ENCODE assay signal across 25 cellular contexts in genomic region chr15:20295238-20295811, GRCh38.
DNase-seq lines count a peak whose midpoint lies in the region; ATAC-seq and TF ChIP-seq lines count a peak whose summit lies in the region.
"Had no signal": no experiment of that assay in that cellular context is flagged by ENCODE, and none has a peak within 500 bp of the region (broad histone marks: within the 10 kb centered on the region; RNA-seq: fewer than 3 reads in every experiment).

No MANE protein-coding gene starts in this region.

- H3K36me3 Mint-ChIP-seq in natural killer cell (no peaks in the 10 kb centered on the region), endodermal cell (ENCODE audit: low read depth) (peaks cover 10% of the 10 kb centered on the region)
- no peaks in the 10 kb centered on the region for H3K36me3 Mint-ChIP-seq in natural killer cell treated with Interleukin-12 subunit alpha and Interleukin-12 subunit beta and Interleukin-15 and Interleukin-18, amount 100 ng/mL, for 72 hours
- H3K36me3 Mint-ChIP-seq: activated naive CD4-positive, alpha-beta T cell treated with anti-CD3 and anti-CD28 coated beads, Interleukin-2, amount 50 U/mL, for 72 hours had no signal

- TF ChIP-seq CTCF in natural killer cell (IDR thresholded peaks at IDR 0.05), result no peak
- TF ChIP-seq CTCF in endodermal cell (conservative IDR thresholded peaks at IDR 0.05), result no peak

- 92 to 94% methylated on average over 31 to 43 of the region's 43 CpGs for WGBS in endodermal cell (ENCODE audit: insufficient coverage in 1 of 2, insufficient read length in 1 of 2), 2 experiments
- WGBS in neuronal stem cell (ENCODE audit: extremely low coverage in 2 of 2, insufficient read length in 2 of 2, insufficient replicate concordance in 1 of 2), 2 donors, result no CpG with 5 or more reads among the region's 43 CpGs

- H3K27ac ChIP-seq in endodermal cell (ENCODE audit: low read depth, low read length) (no peak overlapping the region), neuronal stem cell (replicated peaks; ENCODE audit: low read length) (no peak overlapping the region)
- H3K27ac ChIP-seq: ascending aorta, transverse colon had no signal

- no peak overlapping the region for H3K23ac ChIP-seq in neuronal stem cell (ENCODE audit: low read depth, low read length, poor library complexity)

- H3K4me3 Mint-ChIP-seq in natural killer cell (no peak overlapping the region), endodermal cell (no peak overlapping the region)
- no peak overlapping the region for H3K4me3 Mint-ChIP-seq in natural killer cell treated with Interleukin-12 subunit alpha and Interleukin-12 subunit beta and Interleukin-15 and Interleukin-18, amount 100 ng/mL, for 72 hours
- H3K4me3 Mint-ChIP-seq: activated CD4-positive, alpha-beta memory T cell treated with anti-CD3 and anti-CD28 coated beads, Interleukin-2, amount 10 ng/mL, durations not matched to agents 7 days and 5 days; activated T-cell treated with anti-CD3 and anti-CD28 coated beads, Interleukin-2, amount 50 U/mL, for 4 hours; central memory CD8-positive, alpha-beta T cell; stimulated activated naive CD8-positive, alpha-beta T cell treated with anti-CD3 and anti-CD28 coated beads, Interleukin-15, Interleukin-2, amounts not matched to agents 100 ng/mL and 50 ng/mL, for 24 hours had no signal

- H2BK12ac ChIP-seq in neuronal stem cell (ENCODE audit: low read length), result no peak overlapping the region

- in situ Hi-C loops in G401 (cut with HindIII; ENCODE audit: low sequenced_read_pairs), result no loop called here

- H3K27ac Mint-ChIP-seq in natural killer cell (no peak overlapping the region), endodermal cell (no peak overlapping the region)
- H3K27ac Mint-ChIP-seq in natural killer cell treated with Interleukin-12 subunit alpha and Interleukin-12 subunit beta and Interleukin-15 and Interleukin-18, amount 100 ng/mL, for 72 hours, result no peak overlapping the region
- H3K27ac Mint-ChIP-seq: activated CD4-positive, alpha-beta memory T cell treated with anti-CD3 and anti-CD28 coated beads, Interleukin-2, amount 10 ng/mL, durations not matched to agents 7 days and 5 days; activated naive CD4-positive, alpha-beta T cell treated with anti-CD3 and anti-CD28 coated beads, Interleukin-2, amount 50 U/mL, for 72 hours; stimulated activated naive CD8-positive, alpha-beta T cell treated with anti-CD3 and anti-CD28 coated beads, Interleukin-15, Interleukin-2, amounts not matched to agents 100 ng/mL and 50 ng/mL, for 24 hours had no signal

- no peaks in the 10 kb centered on the region for H3K79me1 ChIP-seq in neuronal stem cell (ENCODE audit: low read depth, low read length)

- H3K4ac ChIP-seq in neuronal stem cell (ENCODE audit: low read length), result peak overlapping the region; percentile 17

- peak overlapping the region; percentile 13 for H2BK5ac ChIP-seq in neuronal stem cell (ENCODE audit: low read length)

- H3K9me3 Mint-ChIP-seq in natural killer cell, result no peaks in the 10 kb centered on the region
- H3K9me3 Mint-ChIP-seq in natural killer cell treated with Interleukin-12 subunit alpha and Interleukin-12 subunit beta and Interleukin-15 and Interleukin-18, amount 100 ng/mL, for 72 hours, result no peaks in the 10 kb centered on the region
- peaks cover 50% of the 10 kb centered on the region for H3K9me3 Mint-ChIP-seq in endodermal cell
- H3K9me3 Mint-ChIP-seq: activated naive CD4-positive, alpha-beta T cell treated with anti-CD3 and anti-CD28 coated beads, Interleukin-2, amount 50 U/mL, for 72 hours; activated T-cell treated with anti-CD3 and anti-CD28 coated beads, Interleukin-2, amount 50 U/mL, for 4 hours; central memory CD8-positive, alpha-beta T cell had no signal

- no peak overlapping the region for H2BK15ac ChIP-seq in neuronal stem cell (ENCODE audit: low read length)

- intact Hi-C loops in natural killer cell (cut with micrococcal nuclease), result no loop called here

- no peak overlapping the region for H3K9ac ChIP-seq in endodermal cell (ENCODE audit: extremely low read depth, low read length, poor library complexity, severe bottlenecking)
- no peak overlapping the region for H3K9ac ChIP-seq in neuronal stem cell (ENCODE audit: low read depth, low read length, poor library complexity)

- H3K4me1 ChIP-seq in endodermal cell (ENCODE audit: control insufficient read depth, insufficient read depth, low read length) (no peaks in the 10 kb centered on the region), neuronal stem cell (ENCODE audit: control insufficient read depth in 2 of 2, insufficient read depth in 1 of 2, low read depth in 1 of 2, low read length in 2 of 2) (no peaks in the 10 kb centered on the region)
- H3K4me1 ChIP-seq: ascending aorta, transverse colon had no signal

- no peaks in the 10 kb centered on the region for H3K27me3 Mint-ChIP-seq in natural killer cell (ENCODE audit: low read depth in 2 of 2)
- no peaks in the 10 kb centered on the region for H3K27me3 Mint-ChIP-seq in natural killer cell treated with Interleukin-12 subunit alpha and Interleukin-12 subunit beta and Interleukin-15 and Interleukin-18, amount 100 ng/mL, for 72 hours
- H3K27me3 Mint-ChIP-seq in endodermal cell (ENCODE audit: insufficient read depth), result no peaks in the 10 kb centered on the region
- H3K27me3 Mint-ChIP-seq: activated CD4-positive, alpha-beta memory T cell treated with anti-CD3 and anti-CD28 coated beads, Interleukin-2, amount 10 ng/mL, durations not matched to agents 7 days and 5 days; central memory CD8-positive, alpha-beta T cell; stimulated activated naive CD8-positive, alpha-beta T cell treated with anti-CD3 and anti-CD28 coated beads, Interleukin-15, Interleukin-2, amounts not matched to agents 100 ng/mL and 50 ng/mL, for 24 hours had no signal

- no peak overlapping the region for H2AFZ ChIP-seq in neuronal stem cell (ENCODE audit: low read length)

- H3K14ac ChIP-seq in neuronal stem cell (ENCODE audit: low read length), result no peak overlapping the region

- DNase-seq in natural killer cell (peak; percentile 28), endodermal cell (peak; percentile 35), neuronal stem cell (ENCODE audit: low spot score) (no peak), G401 (ENCODE audit: low spot score) (no peak), SKM-1 (lab: John Stamatoyannopoulos, UW; ENCODE audit: unreplicated experiment) (no peak)
- no peak for DNase-seq in natural killer cell treated with Interleukin-12 subunit alpha and Interleukin-12 subunit beta and Interleukin-15 and Interleukin-18, amount 100 ng/mL, for 72 hours (ENCODE audit: low spot score)
- DNase-seq: activated CD4-positive, alpha-beta memory T cell treated with anti-CD3 and anti-CD28 coated beads, Interleukin-2, amount 10 ng/mL, durations not matched to agents 7 days and 5 days; activated CD4-positive, CD25-positive, alpha-beta regulatory T cell; activated T-cell treated with anti-CD3 and anti-CD28 coated beads, Interleukin-2, amount 50 U/mL, for 4 hours; effector CD4-positive, alpha-beta T cell; foreskin melanocyte; hippocampal formation; NCI-H1417 treated with DMSO at 0.1 percent for 48 hours; NCI-H524; RPMI8226; stimulated activated CD4-positive, alpha-beta T cell treated with anti-CD3 and anti-CD28 coated beads, Interleukin-12 subunit alpha, Interleukin-12 subunit beta, amount 100 ng/mL, for 4 hours; stimulated activated CD4-positive, alpha-beta T cell treated with anti-CD3 and anti-CD28 coated beads, Interleukin-4, amount 100 ng/mL, for 4 hours; T1000; transverse colon had no signal

- H3K4me3 ChIP-seq in endodermal cell (ENCODE audit: low read length), result no peak overlapping the region
- H3K4me3 ChIP-seq in neuronal stem cell (ENCODE audit: low read length in 2 of 2), result peak overlapping the region in 1 of 2 donors; percentile 56
- H3K4me3 ChIP-seq: ascending aorta, transverse colon had no signal

- H3K4me1 Mint-ChIP-seq in natural killer cell (no peaks in the 10 kb centered on the region), endodermal cell (no peaks in the 10 kb centered on the region)
- H3K4me1 Mint-ChIP-seq in natural killer cell treated with Interleukin-12 subunit alpha and Interleukin-12 subunit beta and Interleukin-15 and Interleukin-18, amount 100 ng/mL, for 72 hours (ENCODE audit: low read depth in 2 of 2), result no peaks in the 10 kb centered on the region
- H3K4me1 Mint-ChIP-seq: activated CD4-positive, alpha-beta memory T cell treated with anti-CD3 and anti-CD28 coated beads, Interleukin-2, amount 10 ng/mL, durations not matched to agents 7 days and 5 days; central memory CD8-positive, alpha-beta T cell had no signal

- H3K27me3 ChIP-seq in endodermal cell (ENCODE audit: control insufficient read depth, insufficient read depth, low read length, poor library complexity, severe bottlenecking), result no peaks in the 10 kb centered on the region
- no peaks in the 10 kb centered on the region for H3K27me3 ChIP-seq in neuronal stem cell (ENCODE audit: control insufficient read depth in 3 of 3, insufficient read depth in 3 of 3, low read depth in 1 of 3, low read length in 3 of 3)
- H3K27me3 ChIP-seq: ascending aorta, transverse colon had no signal

- no peak overlapping the region for H2AK5ac ChIP-seq in neuronal stem cell (ENCODE audit: low read depth, low read length)

- H3K18ac ChIP-seq in neuronal stem cell (ENCODE audit: low read length), result no peak overlapping the region

- H3K4me2 ChIP-seq in neuronal stem cell (ENCODE audit: insufficient read depth, low read length, poor library complexity, severe bottlenecking), result peak overlapping the region; percentile 45

- peaks cover 72% of the 10 kb centered on the region for H3K9me3 ChIP-seq in endodermal cell (ENCODE audit: control insufficient read depth, low read length)
- no peaks in the 10 kb centered on the region for H3K9me3 ChIP-seq in neuronal stem cell (replicated peaks in 1 of 2; ENCODE audit: control insufficient read depth in 2 of 2, insufficient read depth in 1 of 2, low read depth in 1 of 2, low read length in 2 of 2)
- H3K9me3 ChIP-seq: ascending aorta had no signal

- no peak overlapping the region for H4K8ac ChIP-seq in neuronal stem cell (ENCODE audit: low read depth, low read length)

- ATAC-seq in natural killer cell (no peak), HG02938 (IDR thresholded peaks at IDR 0.05; ENCODE audit: unreplicated experiment) (no peak)
- ATAC-seq in natural killer cell treated with Interleukin-12 subunit alpha and Interleukin-12 subunit beta and Interleukin-15 and Interleukin-18, amount 100 ng/mL, for 72 hours, result no peak
- ATAC-seq: activated naive CD4-positive, alpha-beta T cell treated with anti-CD3 and anti-CD28 coated beads, Interleukin-2, amount 50 U/mL, for 72 hours; SK-N-SH treated with all-trans-retinoic acid at 6 μM for 48 hours had no signal

- no peak overlapping the region for H4K91ac ChIP-seq in neuronal stem cell (ENCODE audit: low read depth, low read length, poor library complexity)

- no peak overlapping the region for H2BK120ac ChIP-seq in neuronal stem cell (ENCODE audit: low read depth, low read length)

- H3K36me3 ChIP-seq in endodermal cell (ENCODE audit: control insufficient read depth, insufficient read depth, low read length), result no peaks in the 10 kb centered on the region
- H3K36me3 ChIP-seq in neuronal stem cell (replicated peaks in 1 of 2; ENCODE audit: control insufficient read depth in 2 of 2, insufficient read depth in 2 of 2, low read length in 2 of 2), result no peaks in the 10 kb centered on the region
- H3K36me3 ChIP-seq: ascending aorta, transverse colon had no signal

Comparison
In these comparisons a context has a peak if more than half of its experiments do, and no peak if none do; other contexts are left out.
1. DNase-seq: peak in natural killer cell (single experiment) and endodermal cell (single experiment); none in natural killer cell treated with Interleukin-12 subunit alpha and Interleukin-12 subunit beta and Interleukin-15 and Interleukin-18, amount 100 ng/mL, for 72 hours (single experiment), neuronal stem cell (single experiment), G401 (single experiment) and SKM-1 (single experiment).